ENCODE assay signal across 8 cellular contexts in the genomic region with DNA sequence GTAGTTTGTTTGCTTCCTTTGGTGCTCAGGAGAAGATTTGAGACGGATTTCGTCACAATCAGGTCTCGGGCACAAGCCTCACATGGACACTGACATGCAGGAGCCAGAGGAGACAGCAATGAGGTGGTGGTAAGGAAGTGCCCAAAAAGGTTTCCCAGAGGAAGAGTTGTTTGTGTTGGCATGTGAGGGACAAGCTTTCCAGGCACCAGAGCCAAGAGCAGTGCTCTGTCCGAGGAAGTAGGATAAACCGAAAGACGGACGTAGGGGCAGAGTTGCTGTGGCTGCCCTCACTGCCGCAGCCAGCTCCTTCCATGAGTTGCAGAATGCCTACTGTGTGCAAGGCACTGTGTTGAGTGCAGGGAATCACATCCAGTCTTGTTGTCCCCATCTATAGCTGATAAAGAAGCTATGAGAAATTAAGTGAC. TPM values are rescaled to one million over a fixed set of nuclear protein-coding genes. Genes with fewer than 3 reads are reported as not detected.
DNase-seq lines count a peak whose midpoint lies in the region; ATAC-seq and TF ChIP-seq lines count a peak whose summit lies in the region.

No MANE protein-coding gene starts in this region.

- DNase-seq in CD4-positive, CD25-positive, alpha-beta regulatory T cell = no peak
- DNase-seq in T-cell (no peak), osteocyte (ENCODE audit: extremely low spot score, unreplicated experiment) (no peak), RPMI8226 (no peak), GM13977 (ENCODE audit: low spot score) (no peak)

- H3K4me3 ChIP-seq in CD4-positive, CD25-positive, alpha-beta regulatory T cell (ENCODE audit: low read depth, low read length) = peak overlapping the region; percentile 79

- peak overlapping the region; percentile 78 for H3K27ac ChIP-seq in CD4-positive, CD25-positive, alpha-beta regulatory T cell (ENCODE audit: insufficient read depth, low read length, poor library complexity, severe bottlenecking)

- CTCF ChIA-PET in T-cell (lab: Charles Lee) = interaction anchor here (0.6 to 4.7 kb wide), 13 partner anchors 8 to 191 kb away, joined by 3 to 32 read pairs (median 5); partner anchors contain the start of gene DHX34 (in 1 of the 2)

- TF ChIP-seq CTCF in osteocyte (IDR thresholded peaks at IDR 0.05) = no peak
- TF ChIP-seq CTCF in GM13977 (IDR thresholded peaks at IDR 0.05; ENCODE audit: extremely low read depth, insufficient read depth, missing control alignments) = no peak

- peaks cover 26 to 72% (median 41%) of the 10 kb centered on the region in 4 donors for H3K4me1 Mint-ChIP-seq in CD4-positive, CD25-positive, alpha-beta regulatory T cell
- H3K4me1 Mint-ChIP-seq in T-cell = peaks cover 63 to 70% (median 63%) of the 10 kb centered on the region in 3 donors
- peaks cover 26% of the 10 kb centered on the region for H3K4me1 Mint-ChIP-seq in osteocyte (ENCODE audit: unreplicated experiment)

- peaks cover 66% of the 10 kb centered on the region for H3K4me1 ChIP-seq in CD4-positive, CD25-positive, alpha-beta regulatory T cell (ENCODE audit: control insufficient read depth, insufficient read depth, low read length, poor library complexity, severe bottlenecking)

- H3K36me3 Mint-ChIP-seq in CD4-positive, CD25-positive, alpha-beta regulatory T cell = peaks cover 19% of the 10 kb centered on the region
- peaks cover 15% of the 10 kb centered on the region for H3K36me3 Mint-ChIP-seq in T-cell
- peaks cover 27% of the 10 kb centered on the region for H3K36me3 Mint-ChIP-seq in osteocyte (ENCODE audit: unreplicated experiment)

- no peaks in the 10 kb centered on the region for H3K9me3 ChIP-seq in CD4-positive, CD25-positive, alpha-beta regulatory T cell (ENCODE audit: control insufficient read depth in 2 of 2, low read length in 2 of 2)

- ATAC-seq in CD4-positive, CD25-positive, alpha-beta regulatory T cell (ENCODE audit: low read depth in 2 of 2) = no peak
- ATAC-seq in T-cell (replicated peaks in 1 of 4) (peak in 2 of 4 experiments; percentile 1 to 5), esophagus mucosa (peak; percentile 33), GM21576 (IDR thresholded peaks at IDR 0.05; ENCODE audit: unreplicated experiment) (no peak), HG03565 (IDR thresholded peaks at IDR 0.05; ENCODE audit: unreplicated experiment) (no peak)

- no peaks in the 10 kb centered on the region for H3K27me3 Mint-ChIP-seq in CD4-positive, CD25-positive, alpha-beta regulatory T cell
- H3K27me3 Mint-ChIP-seq in T-cell (no peaks in the 10 kb centered on the region), osteocyte (ENCODE audit: unreplicated experiment) (no peaks in the 10 kb centered on the region)

- peaks cover 13% of the 10 kb centered on the region for H3K36me3 ChIP-seq in CD4-positive, CD25-positive, alpha-beta regulatory T cell (ENCODE audit: control insufficient read depth, insufficient read depth, low read length)

- no peaks in the 10 kb centered on the region for H3K9me3 Mint-ChIP-seq in CD4-positive, CD25-positive, alpha-beta regulatory T cell
- H3K9me3 Mint-ChIP-seq in T-cell (no peaks in the 10 kb centered on the region), osteocyte (ENCODE audit: unreplicated experiment) (no peaks in the 10 kb centered on the region)

- H3K4me3 Mint-ChIP-seq in CD4-positive, CD25-positive, alpha-beta regulatory T cell = peak overlapping the region; percentile 39 to 86 (median 71)
- H3K4me3 Mint-ChIP-seq in T-cell = peak overlapping the region; percentile 29 to 80 (median 61)
- H3K4me3 Mint-ChIP-seq in osteocyte (ENCODE audit: unreplicated experiment) = no peak overlapping the region

- in situ Hi-C loops in GM13977 (cut with MboI; ENCODE audit: low pct_unique_long_range_greater_than_20kb, low sequenced_read_pairs, unreplicated experiment) = no loop called here

- POLR2A ChIA-PET in T-cell (lab: Charles Lee) = interaction anchor here in 1 of 2 donors (0.5 to 1.2 kb wide), 3 partner anchors 19 to 93 kb away, joined by 3 read pairs; partner anchors contain the start of gene ZC3H4

- H3K27me3 ChIP-seq in CD4-positive, CD25-positive, alpha-beta regulatory T cell (ENCODE audit: control insufficient read depth, insufficient read depth, low read length) = no peaks in the 10 kb centered on the region

- peak overlapping the region; percentile 87 to 97 (median 91) for H3K27ac Mint-ChIP-seq in CD4-positive, CD25-positive, alpha-beta regulatory T cell
- H3K27ac Mint-ChIP-seq in T-cell = peak overlapping the region; percentile 92 to 94
- H3K27ac Mint-ChIP-seq in osteocyte (ENCODE audit: unreplicated experiment) = peak overlapping the region; percentile 83

RNA-seq across cellular contexts. Expression of gene SAE1, which starts 27.7 kb away (rescaled TPM):
- 45.5 TPM for total RNA-seq in CD4-positive, CD25-positive, alpha-beta regulatory T cell
- 100 to 1,000 TPM; 106 to 127 (median 115) TPM for polyA plus RNA-seq in CD4-positive, CD25-positive, alpha-beta regulatory T cell
- 10 to 100 TPM; 42.6 to 54.9 (median 44.0) TPM for total RNA-seq in T-cell
- 53.2 TPM for total RNA-seq in esophagus mucosa
- total RNA-seq in osteocyte = 96.6 and 110 TPM in 2 replicates

RNA-seq across cellular contexts. Expression of gene ZC3H4, which starts 44.8 kb away (rescaled TPM):
- 84.7 TPM for total RNA-seq in CD4-positive, CD25-positive, alpha-beta regulatory T cell
- polyA plus RNA-seq in CD4-positive, CD25-positive, alpha-beta regulatory T cell = under 1 TPM; 0.58 to 0.84 (median 0.69) TPM
- 10 to 100 TPM; 64.0 to 81.4 (median 72.3) TPM for total RNA-seq in T-cell
- 28.1 TPM for total RNA-seq in esophagus mucosa
- 53.1 and 60.2 TPM in 2 replicates for total RNA-seq in osteocyte
